ENCODE assay signal across 23 cellular contexts in genomic region chr19:16340654-16341053, GRCh38. TPM values are rescaled to one million over a fixed set of nuclear protein-coding genes. Genes with fewer than 3 reads are reported as not detected.
DNase-seq lines count a peak whose midpoint lies in the region; ATAC-seq and TF ChIP-seq lines count a peak whose summit lies in the region.
"Had no signal": no experiment of that assay in that cellular context is flagged by ENCODE, and none has a peak within 500 bp of the region (broad histone marks: within the 10 kb centered on the region; RNA-seq: fewer than 3 reads in every experiment).

No MANE protein-coding gene starts in this region.

- H3K14ac ChIP-seq in mesenchymal stem cell (ENCODE audit: low read length in 2 of 2): no peak overlapping the region

- no peak overlapping the region for H3K4me3 ChIP-seq in right atrium auricular region
- no peak overlapping the region for H3K4me3 ChIP-seq in SJSA1
- H3K4me3 ChIP-seq in mesenchymal stem cell (ENCODE audit: insufficient read depth in 1 of 2, low read depth in 1 of 2, low read length in 2 of 2): no peak overlapping the region
- no peak overlapping the region for H3K4me3 ChIP-seq in left lung
- H3K4me3 ChIP-seq: adrenal gland, PC-9, stomach, thyroid gland had no signal

- H3K9ac ChIP-seq in mesenchymal stem cell (ENCODE audit: low read length): no peak overlapping the region

- H3K23ac ChIP-seq in mesenchymal stem cell (ENCODE audit: low read length in 2 of 2): no peak overlapping the region

- 78% methylated on average over 2 of the region's 3 CpGs for WGBS in mesenchymal stem cell

- H3K27ac ChIP-seq in right atrium auricular region (peak overlapping the region; percentile 85 to 97), SJSA1 (peak overlapping the region; percentile 97), mesenchymal stem cell (ENCODE audit: low read length, poor library complexity, severe bottlenecking) (no peak overlapping the region), left lung (no peak overlapping the region)
- H3K27ac ChIP-seq: adrenal gland had no signal

- H4K91ac ChIP-seq in mesenchymal stem cell (ENCODE audit: low read length): no peak overlapping the region

- H2BK5ac ChIP-seq in mesenchymal stem cell (ENCODE audit: low read depth, low read length, poor library complexity, severe bottlenecking): no peak overlapping the region

- DNase-seq in right atrium auricular region (ENCODE audit: low spot score) (no peak), Right ventricle myocardium inferior (ENCODE audit: missing footprints) (no peak), SJSA1 (ENCODE audit: low read depth in 1 of 2, low spot score in 2 of 2) (no peak), immature natural killer cell (no peak), NCI-H774 (lab: John Stamatoyannopoulos, UW) (no peak), mesenchymal stem cell (no peak), left lung (no peak)
- DNase-seq in stimulated activated naive B cell treated with anti-CD40 and anti-IgM and Interleukin-4, amounts not matched to agents 10 μg/mL and 1 μg/mL and 100 μg/mL, for 72 hours: no peak
- DNase-seq: activated CD4-positive, CD25-positive, alpha-beta regulatory T cell; activated effector memory CD4-positive, alpha-beta T cell treated with anti-CD3 and anti-CD28 coated beads, Interleukin-2, amount 50 U/mL, for 16 hours; adrenal gland; effector CD8-positive, alpha-beta T cell; NCI-H1694; NCI-H510A; PC-9; Right ventricle myocardium superior; small intestine; stimulated activated CD4-positive, alpha-beta T cell treated with anti-CD3 and anti-CD28 coated beads, Interleukin-1b, Interleukin-23, amount 100 ng/mL, for 48 hours; stimulated activated CD8-positive, alpha-beta memory T cell treated with anti-CD3 and anti-CD28 coated beads, Interleukin-4, amount 100 ng/mL, for 48 hours; stomach; thyroid gland had no signal

- H3K4me2 ChIP-seq in mesenchymal stem cell (ENCODE audit: low read length, poor library complexity, severe bottlenecking): no peak overlapping the region
- H3K4me2 ChIP-seq: PC-9 had no signal

- no peak overlapping the region for H2BK15ac ChIP-seq in mesenchymal stem cell (ENCODE audit: low read depth, poor library complexity, severe bottlenecking)

- no peak overlapping the region for H2AK5ac ChIP-seq in mesenchymal stem cell (ENCODE audit: low read length, severe bottlenecking)

- H3K9me3 ChIP-seq in right atrium auricular region (no peaks in the 10 kb centered on the region), SJSA1 (replicated peaks) (no peaks in the 10 kb centered on the region), mesenchymal stem cell (ENCODE audit: control insufficient read depth, low read length) (no peaks in the 10 kb centered on the region), left lung (no peaks in the 10 kb centered on the region)
- H3K9me3 ChIP-seq: adrenal gland, stomach, thyroid gland had no signal

- no peaks in the 10 kb centered on the region for H3K79me1 ChIP-seq in mesenchymal stem cell (replicated peaks; ENCODE audit: low read length, poor library complexity, severe bottlenecking)

- H3K27me3 ChIP-seq in right atrium auricular region (no peaks in the 10 kb centered on the region), SJSA1 (replicated peaks) (no peaks in the 10 kb centered on the region), mesenchymal stem cell (ENCODE audit: control insufficient read depth in 1 of 2, insufficient read depth in 1 of 2, low read length in 2 of 2) (no peaks in the 10 kb centered on the region), left lung (no peaks in the 10 kb centered on the region)
- H3K27me3 ChIP-seq: adrenal gland, brain microvascular endothelial cell, stomach, thyroid gland had no signal

- no peaks in the 10 kb centered on the region for H3K36me3 ChIP-seq in right atrium auricular region
- H3K36me3 ChIP-seq in SJSA1: no peaks in the 10 kb centered on the region
- H3K36me3 ChIP-seq in mesenchymal stem cell (ENCODE audit: control insufficient read depth in 1 of 2, insufficient read depth in 2 of 2, low read depth in 1 of 2, low read length in 2 of 2): no peaks in the 10 kb centered on the region
- no peaks in the 10 kb centered on the region for H3K36me3 ChIP-seq in left lung
- H3K36me3 ChIP-seq: adrenal gland, brain microvascular endothelial cell, stomach, thyroid gland had no signal

- peak overlapping the region; percentile 79 to 96 (median 94) for H3K27ac Mint-ChIP-seq in immature natural killer cell
- H3K27ac Mint-ChIP-seq in stimulated activated naive B cell treated with anti-CD40 and anti-IgM and Interleukin-4, amounts not matched to agents 10 μg/mL and 1 μg/mL and 100 μg/mL, for 72 hours: peak overlapping the region; percentile 59

- no peak overlapping the region for H4K8ac ChIP-seq in mesenchymal stem cell (ENCODE audit: low read length)

- peaks cover 0 to 3% (median 0%) of the 10 kb centered on the region in 3 donors for H3K36me3 Mint-ChIP-seq in immature natural killer cell
- H3K36me3 Mint-ChIP-seq in stimulated activated naive B cell treated with anti-CD40 and anti-IgM and Interleukin-4, amounts not matched to agents 10 μg/mL and 1 μg/mL and 100 μg/mL, for 72 hours: no peaks in the 10 kb centered on the region

- no peaks in the 10 kb centered on the region for H3K9me3 Mint-ChIP-seq in immature natural killer cell
- H3K9me3 Mint-ChIP-seq in stimulated activated naive B cell treated with anti-CD40 and anti-IgM and Interleukin-4, amounts not matched to agents 10 μg/mL and 1 μg/mL and 100 μg/mL, for 72 hours: peaks cover 0 to 4% of the 10 kb centered on the region in 2 donors

- H2AFZ ChIP-seq in mesenchymal stem cell (ENCODE audit: low read depth, low read length): no peak overlapping the region
- H2AFZ ChIP-seq: PC-9 had no signal

- no peak for TF ChIP-seq CTCF in right atrium auricular region (IDR thresholded peaks at IDR 0.05)
- TF ChIP-seq CTCF in left lung (IDR thresholded peaks at IDR 0.05): no peak

- H3K4me3 Mint-ChIP-seq in immature natural killer cell: peak overlapping the region in 4 of 5 donors; percentile 63 to 80 (median 70)
- H3K4me3 Mint-ChIP-seq in stimulated activated naive B cell treated with anti-CD40 and anti-IgM and Interleukin-4, amounts not matched to agents 10 μg/mL and 1 μg/mL and 100 μg/mL, for 72 hours: peak overlapping the region in 1 of 2 donors; percentile 25

- H3K4ac ChIP-seq in mesenchymal stem cell (ENCODE audit: low read depth in 1 of 2, low read length in 2 of 2): no peak overlapping the region

- intact Hi-C loops in Right ventricle myocardium inferior (cut with DNase I): no loop called here
- intact Hi-C loops in left lung (cut with DNase I): no loop called here

- H2BK12ac ChIP-seq in mesenchymal stem cell (ENCODE audit: low read length in 2 of 2): no peak overlapping the region

- H2BK120ac ChIP-seq in mesenchymal stem cell (ENCODE audit: low read depth, low read length): no peak overlapping the region

- peaks cover 6 to 40% (median 19%) of the 10 kb centered on the region in 3 donors for H3K27me3 Mint-ChIP-seq in immature natural killer cell (ENCODE audit: low read depth in 3 of 3)
- no peaks in the 10 kb centered on the region for H3K27me3 Mint-ChIP-seq in stimulated activated naive B cell treated with anti-CD40 and anti-IgM and Interleukin-4, amounts not matched to agents 10 μg/mL and 1 μg/mL and 100 μg/mL, for 72 hours

- ATAC-seq in Right ventricle myocardium inferior: no peak
- ATAC-seq in stimulated activated naive B cell treated with anti-CD40 and anti-IgM and Interleukin-4, amounts not matched to agents 10 μg/mL and 1 μg/mL and 100 μg/mL, for 72 hours (replicated peaks): no peak
- ATAC-seq in left lung: no peak
- ATAC-seq: HepG2 had no signal

- H3K4me1 ChIP-seq in right atrium auricular region: peaks cover 0 to 47% of the 10 kb centered on the region in 2 donors
- peaks cover 71% of the 10 kb centered on the region for H3K4me1 ChIP-seq in SJSA1 (replicated peaks)
- H3K4me1 ChIP-seq in mesenchymal stem cell (ENCODE audit: control insufficient read depth, insufficient read depth, low read depth, low read length): peaks cover 31% of the 10 kb centered on the region
- H3K4me1 ChIP-seq in left lung: peaks cover 15 to 53% of the 10 kb centered on the region in 2 donors

- H3K4me1 Mint-ChIP-seq in immature natural killer cell: peaks cover 82 to 84% of the 10 kb centered on the region in 2 donors
- peaks cover 37 to 63% of the 10 kb centered on the region in 2 donors for H3K4me1 Mint-ChIP-seq in stimulated activated naive B cell treated with anti-CD40 and anti-IgM and Interleukin-4, amounts not matched to agents 10 μg/mL and 1 μg/mL and 100 μg/mL, for 72 hours

- no peak overlapping the region for H3K18ac ChIP-seq in mesenchymal stem cell (ENCODE audit: low read depth in 1 of 2, low read length in 2 of 2)

RNA-seq across cellular contexts. Expression of gene KLF2, which starts 16.0 kb away (rescaled TPM):
- total RNA-seq in right atrium auricular region: 10 to 100 TPM; 40.9 to 82.3 TPM
- 73.1 TPM for total RNA-seq in Right ventricle myocardium inferior
- 12.6 and 15.2 TPM in 2 replicates for total RNA-seq in SJSA1 (2014; rRNA removed; shearing (Covaris generic))
- 100 to 1,000 TPM in 1 of 3 donors, 10 to 100 TPM in 2; 55.0 to 102 (median 91.0) TPM for polyA plus RNA-seq in immature natural killer cell
- 39.9 TPM for polyA plus RNA-seq in mesenchymal stem cell (2013, experiment 1 of 2)
- polyA plus RNA-seq in mesenchymal stem cell (2013, experiment 2 of 2): 38.0 TPM
- 10 to 100 TPM; 30.2 to 75.9 TPM for total RNA-seq in left lung
- total RNA-seq: HepG2 had no signal
- polyA plus RNA-seq: HepG2 had no signal

Comparison
In these comparisons a context has a peak if more than half of its experiments do, and no peak if none do; other contexts are left out.
1. H3K27ac ChIP-seq: peak in right atrium auricular region (2 of 2) and SJSA1 (single experiment); none in mesenchymal stem cell (single experiment) and left lung (0 of 2).